In the genomic region with DNA sequence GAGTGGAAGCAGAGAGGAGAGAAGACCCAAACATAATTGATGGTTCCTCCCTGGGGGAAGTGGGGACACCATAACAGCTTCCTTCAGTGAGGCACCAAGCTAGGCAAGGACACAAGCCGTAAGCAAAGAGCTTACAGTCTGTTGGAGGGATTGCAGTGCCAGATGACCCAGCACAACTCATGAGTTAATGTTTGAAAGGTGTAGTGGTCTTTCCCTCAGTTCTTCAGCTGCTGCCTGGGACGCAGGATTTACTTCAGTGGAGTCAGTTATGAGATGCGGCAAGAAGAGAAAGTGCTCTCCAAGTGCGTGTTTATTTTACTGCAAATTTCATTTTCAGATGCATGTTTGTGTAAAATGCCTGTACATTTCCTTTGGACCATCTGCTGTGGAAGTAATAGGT, we compare ENCODE assay signal across 17 cellular contexts. TPM values are rescaled to one million over a fixed set of nuclear protein-coding genes. Genes with fewer than 3 reads are reported as not detected.
A peak's percentile ranks its signal among the peaks of the same experiment; 100 is the strongest.
DNase-seq lines count a peak whose midpoint lies in the region; ATAC-seq and TF ChIP-seq lines count a peak whose summit lies in the region.
"Had no signal": no experiment of that assay in that cellular context is flagged by ENCODE, and none has a peak within 500 bp of the region (broad histone marks: within the 10 kb centered on the region; RNA-seq: fewer than 3 reads in every experiment).

No MANE protein-coding gene starts in this region.

- TF ChIP-seq EP300 in upper lobe of left lung (IDR thresholded peaks at IDR 0.05) (no peak), stomach (IDR thresholded peaks at IDR 0.05) (no peak)

- no peaks in the 10 kb centered on the region for H3K27me3 Mint-ChIP-seq in GM23338 (ENCODE audit: insufficient read depth, low read depth, poor library complexity)
- peaks cover 3% of the 10 kb centered on the region for H3K27me3 Mint-ChIP-seq in type B pancreatic cell

- H3K4me1 ChIP-seq in GM23338 (ENCODE audit: insufficient read depth) (no peaks in the 10 kb centered on the region), upper lobe of left lung (no peaks in the 10 kb centered on the region), stomach (no peaks in the 10 kb centered on the region)
- H3K4me1 ChIP-seq: Caco-2 had no signal

- no peak for DNase-seq in GM23338 (ENCODE audit: low spot score)
- DNase-seq in WERI-Rb-1 = peak; percentile 56
- peak; percentile 64 for DNase-seq in kidney tubule cell (ENCODE audit: low spot score)
- no peak for DNase-seq in type B pancreatic cell (ENCODE audit: extremely low spot score, unreplicated experiment)
- DNase-seq in upper lobe of left lung = no peak
- DNase-seq in stomach = no peak
- no peak for DNase-seq in stimulated activated CD4-positive, alpha-beta T cell treated with anti-CD3 and anti-CD28 coated beads, Interleukin-2, amount 100 ng/mL, for 48 hours
- DNase-seq: BE2C; Caco-2; CD8-positive, alpha-beta memory T cell; DND-41; GDM1; HCEC 1CT; IMR-90 had no signal

- no peaks in the 10 kb centered on the region for H4K20me1 ChIP-seq in GM23338 (replicated peaks; ENCODE audit: insufficient read depth)

- H3K4me3 Mint-ChIP-seq in GM23338 = no peak overlapping the region
- peak overlapping the region; percentile 5 for H3K4me3 Mint-ChIP-seq in type B pancreatic cell
- H3K4me3 Mint-ChIP-seq: CD8-positive, alpha-beta memory T cell had no signal

- no peak for ATAC-seq in GM23338
- ATAC-seq in upper lobe of left lung (ENCODE audit: low FRiP score in 2 of 2) = no peak

- no peak overlapping the region for H3K27ac Mint-ChIP-seq in GM23338
- H3K27ac Mint-ChIP-seq in type B pancreatic cell = no peak overlapping the region
- H3K27ac Mint-ChIP-seq: CD8-positive, alpha-beta memory T cell had no signal

- H3F3A ChIP-seq in GM23338 (replicated peaks; ENCODE audit: low read depth) = no peaks in the 10 kb centered on the region

- H3K36me3 ChIP-seq in GM23338 (ENCODE audit: insufficient read depth) (no peaks in the 10 kb centered on the region), WERI-Rb-1 (no peaks in the 10 kb centered on the region), upper lobe of left lung (no peaks in the 10 kb centered on the region), stomach (no peaks in the 10 kb centered on the region)
- H3K36me3 ChIP-seq: BE2C had no signal

- TF ChIP-seq POLR2A in upper lobe of left lung (IDR thresholded peaks at IDR 0.05) (no peak), stomach (IDR thresholded peaks at IDR 0.05) (no peak)

- no peaks in the 10 kb centered on the region for H3K4me1 Mint-ChIP-seq in GM23338
- H3K4me1 Mint-ChIP-seq in type B pancreatic cell (ENCODE audit: unreplicated experiment) = peaks cover 21% of the 10 kb centered on the region
- H3K4me1 Mint-ChIP-seq: CD8-positive, alpha-beta memory T cell had no signal

- H3K4me3 ChIP-seq in GM23338 (no peak overlapping the region), WERI-Rb-1 (ENCODE audit: low read depth, low read length) (no peak overlapping the region), upper lobe of left lung (no peak overlapping the region), stomach (no peak overlapping the region)

- no peaks in the 10 kb centered on the region for H3K9me2 ChIP-seq in GM23338 (ENCODE audit: insufficient read depth)

- H3K79me2 ChIP-seq in GM23338 (replicated peaks; ENCODE audit: insufficient read depth) = no peaks in the 10 kb centered on the region

- no peak for TF ChIP-seq CTCF in GM23338 (conservative IDR thresholded peaks at IDR 0.05; ENCODE audit: low read depth in 2 of 2)
- no peak for TF ChIP-seq CTCF in WERI-Rb-1 (IDR thresholded peaks at IDR 0.05; ENCODE audit: low read depth, low read length)
- no peak for TF ChIP-seq CTCF in type B pancreatic cell (conservative IDR thresholded peaks at IDR 0.05)
- TF ChIP-seq CTCF in upper lobe of left lung (IDR thresholded peaks at IDR 0.05) = no peak
- TF ChIP-seq CTCF in stomach (IDR thresholded peaks at IDR 0.05) = no peak

- H2AFZ ChIP-seq in GM23338 = 0 out of 2 replicates have a peak overlapping the region, but pooled peaks have one; percentile 25

- H3K9me3 Mint-ChIP-seq in GM23338 = no peaks in the 10 kb centered on the region
- H3K9me3 Mint-ChIP-seq in type B pancreatic cell = no peaks in the 10 kb centered on the region
- H3K9me3 Mint-ChIP-seq: CD8-positive, alpha-beta memory T cell had no signal

- no peak overlapping the region for H3K4me2 ChIP-seq in GM23338

- intact Hi-C loops in stomach (cut with DNase I; ENCODE audit: low total_unique reads) = no loop called here

- no peaks in the 10 kb centered on the region for H3K9me3 ChIP-seq in WERI-Rb-1 (ENCODE audit: severe bottlenecking)
- H3K9me3 ChIP-seq in upper lobe of left lung = no peaks in the 10 kb centered on the region
- no peaks in the 10 kb centered on the region for H3K9me3 ChIP-seq in stomach
- H3K9me3 ChIP-seq: Caco-2 had no signal

- H3K27me3 ChIP-seq in GM23338 (ENCODE audit: insufficient read depth) (no peaks in the 10 kb centered on the region), WERI-Rb-1 (ENCODE audit: insufficient read depth, low read depth, severe bottlenecking) (no peaks in the 10 kb centered on the region), upper lobe of left lung (no peaks in the 10 kb centered on the region), stomach (no peaks in the 10 kb centered on the region)
- H3K27me3 ChIP-seq: BE2C had no signal

- 75 to 77% methylated on average over 4 of the region's 4 CpGs for WGBS in upper lobe of left lung, 2 donors
- WGBS in stomach, 5 donors = 65 to 86% (median 75%) methylated on average over 4 of the region's 4 CpGs

- H3K27ac ChIP-seq in GM23338 (ENCODE audit: low read depth) (no peak overlapping the region), WERI-Rb-1 (no peak overlapping the region), upper lobe of left lung (no peak overlapping the region), stomach (no peak overlapping the region)
- H3K27ac ChIP-seq: C4-2B had no signal

- H3K36me3 Mint-ChIP-seq in GM23338 (ENCODE audit: low read depth) = no peaks in the 10 kb centered on the region
- H3K36me3 Mint-ChIP-seq in type B pancreatic cell = no peaks in the 10 kb centered on the region
- H3K36me3 Mint-ChIP-seq: CD8-positive, alpha-beta memory T cell had no signal

TF ChIP-seq in GM23338, 12 proteins besides CTCF, POLR2A, EP300 and RAD21 (continues in another document):
- TF ChIP-seq, protein P1, sequence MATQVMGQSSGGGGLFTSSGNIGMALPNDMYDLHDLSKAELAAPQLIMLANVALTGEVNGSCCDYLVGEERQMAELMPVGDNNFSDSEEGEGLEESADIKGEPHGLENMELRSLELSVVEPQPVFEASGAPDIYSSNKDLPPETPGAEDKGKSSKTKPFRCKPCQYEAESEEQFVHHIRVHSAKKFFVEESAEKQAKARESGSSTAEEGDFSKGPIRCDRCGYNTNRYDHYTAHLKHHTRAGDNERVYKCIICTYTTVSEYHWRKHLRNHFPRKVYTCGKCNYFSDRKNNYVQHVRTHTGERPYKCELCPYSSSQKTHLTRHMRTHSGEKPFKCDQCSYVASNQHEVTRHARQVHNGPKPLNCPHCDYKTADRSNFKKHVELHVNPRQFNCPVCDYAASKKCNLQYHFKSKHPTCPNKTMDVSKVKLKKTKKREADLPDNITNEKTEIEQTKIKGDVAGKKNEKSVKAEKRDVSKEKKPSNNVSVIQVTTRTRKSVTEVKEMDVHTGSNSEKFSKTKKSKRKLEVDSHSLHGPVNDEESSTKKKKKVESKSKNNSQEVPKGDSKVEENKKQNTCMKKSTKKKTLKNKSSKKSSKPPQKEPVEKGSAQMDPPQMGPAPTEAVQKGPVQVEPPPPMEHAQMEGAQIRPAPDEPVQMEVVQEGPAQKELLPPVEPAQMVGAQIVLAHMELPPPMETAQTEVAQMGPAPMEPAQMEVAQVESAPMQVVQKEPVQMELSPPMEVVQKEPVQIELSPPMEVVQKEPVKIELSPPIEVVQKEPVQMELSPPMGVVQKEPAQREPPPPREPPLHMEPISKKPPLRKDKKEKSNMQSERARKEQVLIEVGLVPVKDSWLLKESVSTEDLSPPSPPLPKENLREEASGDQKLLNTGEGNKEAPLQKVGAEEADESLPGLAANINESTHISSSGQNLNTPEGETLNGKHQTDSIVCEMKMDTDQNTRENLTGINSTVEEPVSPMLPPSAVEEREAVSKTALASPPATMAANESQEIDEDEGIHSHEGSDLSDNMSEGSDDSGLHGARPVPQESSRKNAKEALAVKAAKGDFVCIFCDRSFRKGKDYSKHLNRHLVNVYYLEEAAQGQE (IDR thresholded peaks at IDR 0.05; ENCODE audit: unreplicated experiment) = no peak
- TF ChIP-seq, protein P2, sequence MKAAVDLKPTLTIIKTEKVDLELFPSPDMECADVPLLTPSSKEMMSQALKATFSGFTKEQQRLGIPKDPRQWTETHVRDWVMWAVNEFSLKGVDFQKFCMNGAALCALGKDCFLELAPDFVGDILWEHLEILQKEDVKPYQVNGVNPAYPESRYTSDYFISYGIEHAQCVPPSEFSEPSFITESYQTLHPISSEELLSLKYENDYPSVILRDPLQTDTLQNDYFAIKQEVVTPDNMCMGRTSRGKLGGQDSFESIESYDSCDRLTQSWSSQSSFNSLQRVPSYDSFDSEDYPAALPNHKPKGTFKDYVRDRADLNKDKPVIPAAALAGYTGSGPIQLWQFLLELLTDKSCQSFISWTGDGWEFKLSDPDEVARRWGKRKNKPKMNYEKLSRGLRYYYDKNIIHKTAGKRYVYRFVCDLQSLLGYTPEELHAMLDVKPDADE (IDR thresholded peaks at IDR 0.05) = no peak
- TF ChIP-seq EZH2 (IDR thresholded peaks at IDR 0.05; ENCODE audit: low read depth, unreplicated experiment) = no peak
- no peak for TF ChIP-seq POLR2AphosphoS5 (IDR thresholded peaks at IDR 0.05; ENCODE audit: low read depth)
- TF ChIP-seq ZNF331 (CRISPR knock-in tag; IDR thresholded peaks at IDR 0.05; ENCODE audit: low read depth) = no peak
- no peak for TF ChIP-seq JUNB (IDR thresholded peaks at IDR 0.05; ENCODE audit: unreplicated experiment)
- TF ChIP-seq EZH2phosphoT487 (IDR thresholded peaks at IDR 0.05; ENCODE audit: unreplicated experiment) = no peak
- TF ChIP-seq ZNF114 (CRISPR knock-in tag; IDR thresholded peaks at IDR 0.05) = no peak
- no peak for TF ChIP-seq CREB1 (CRISPR knock-in tag; IDR thresholded peaks at IDR 0.05; ENCODE audit: low read depth)

RNA-seq across cellular contexts. Expression of a gene that starts 38.7 kb away (rescaled TPM):
- total RNA-seq in GM23338 (2014; rRNA removed; shearing (Covaris generic)) = not detected in 2 replicates
- polyA plus RNA-seq in GM23338 (2016; fragmentation: Nextera tagmentation; extraction: Ambion mirVana) = not detected in 2 replicates
- total RNA-seq in type B pancreatic cell (ENCODE audit: low replicate concordance) = 1.0 and 3.9 TPM in 2 replicates
- not detected for total RNA-seq in upper lobe of left lung
- total RNA-seq in stomach = 10 to 100 TPM in 1 of 5 donors, 1 to 10 TPM in 1, under 1 TPM in 1, not detected in 2; 0.58 to 12.7 (median 1.5) TPM
- polyA plus RNA-seq in stomach = not detected
- total RNA-seq: CD8-positive, alpha-beta memory T cell; H4; IMR-90 had no signal
- polyA plus RNA-seq: AG04450; CD8-positive, alpha-beta memory T cell; IMR-90 had no signal

Comparison
In these comparisons a context has a peak if more than half of its experiments do, and no peak if none do; other contexts are left out.
1. DNase-seq: peak in WERI-Rb-1 (single experiment) and kidney tubule cell (single experiment); none in GM23338 (single experiment), type B pancreatic cell (single experiment), upper lobe of left lung (0 of 2), stomach (single experiment) and stimulated activated CD4-positive, alpha-beta T cell treated with anti-CD3 and anti-CD28 coated beads, Interleukin-2, amount 100 ng/mL, for 48 hours (0 of 2).